15 cellular contexts compared by ENCODE assay signal in genomic region chr20:22795455-22795854, GRCh38.
DNase-seq lines count a peak whose midpoint lies in the region; ATAC-seq and TF ChIP-seq lines count a peak whose summit lies in the region.
"Had no signal": no experiment of that assay in that cellular context is flagged by ENCODE, and none has a peak within 500 bp of the region (broad histone marks: within the 10 kb centered on the region; RNA-seq: fewer than 3 reads in every experiment).

No MANE protein-coding gene starts in this region.

- TF ChIP-seq CTCF in PC-3 (conservative IDR thresholded peaks at IDR 0.05; ENCODE audit: low read depth, low read length): no peak
- no peak for TF ChIP-seq CTCF in endodermal cell (conservative IDR thresholded peaks at IDR 0.05)
- no peak for TF ChIP-seq CTCF in neural crest cell (conservative IDR thresholded peaks at IDR 0.05)
- no peak for TF ChIP-seq CTCF in upper lobe of right lung (IDR thresholded peaks at IDR 0.05)
- no peak for TF ChIP-seq CTCF in left lung (IDR thresholded peaks at IDR 0.05)

- H3K9ac ChIP-seq in PC-3 (ENCODE audit: low read length) (0 out of 2 replicates have a peak overlapping the region, but pooled peaks have one; percentile 7), endodermal cell (ENCODE audit: extremely low read depth, low read length, poor library complexity, severe bottlenecking) (no peak overlapping the region)

- H3K9me3 Mint-ChIP-seq in endodermal cell: no peaks in the 10 kb centered on the region
- peaks cover 4% of the 10 kb centered on the region for H3K9me3 Mint-ChIP-seq in neural crest cell
- H3K9me3 Mint-ChIP-seq: activated CD4-positive, alpha-beta T cell treated with anti-CD3 and anti-CD28 coated beads, Interleukin-2, amount 10 ng/mL, durations not matched to agents 24 days and 14 days; activated T-cell treated with anti-CD3 and anti-CD28 coated beads, Interleukin-2, amount 50 U/mL, for 24 hours; GM23338; T-helper 1 cell treated with Interleukin-12 subunit alpha and Interleukin-12 subunit beta and Interleukin-4 antibody, amounts not matched to agents 30 μg/mL and 1 μg/mL, for 36 hours had no signal

- H3K4me3 Mint-ChIP-seq in endodermal cell: no peak overlapping the region
- H3K4me3 Mint-ChIP-seq in neural crest cell: no peak overlapping the region
- H3K4me3 Mint-ChIP-seq: activated CD4-positive, alpha-beta T cell treated with anti-CD3 and anti-CD28 coated beads, Interleukin-2, amount 10 ng/mL, durations not matched to agents 24 days and 14 days; activated T-cell treated with anti-CD3 and anti-CD28 coated beads, Interleukin-2, amount 50 U/mL, for 24 hours; CD4-positive, alpha-beta memory T cell; GM23338; T-helper 1 cell treated with Interleukin-12 subunit alpha and Interleukin-12 subunit beta and Interleukin-4 antibody, amounts not matched to agents 30 μg/mL and 1 μg/mL, for 36 hours had no signal

- H3K36me3 ChIP-seq in PC-3 (ENCODE audit: low read depth, low read length): no peaks in the 10 kb centered on the region
- H3K36me3 ChIP-seq in endodermal cell (ENCODE audit: control insufficient read depth, insufficient read depth, low read length): no peaks in the 10 kb centered on the region
- H3K36me3 ChIP-seq in upper lobe of right lung: no peaks in the 10 kb centered on the region
- H3K36me3 ChIP-seq in left lung: no peaks in the 10 kb centered on the region
- H3K36me3 ChIP-seq: colonic mucosa had no signal

- H3K27ac ChIP-seq in PC-3 (ENCODE audit: low read length) (peak overlapping the region; percentile 57), endodermal cell (ENCODE audit: low read depth, low read length) (no peak overlapping the region), upper lobe of right lung (no peak overlapping the region), left lung (no peak overlapping the region)
- H3K27ac ChIP-seq: colonic mucosa had no signal

- no peaks in the 10 kb centered on the region for H3F3A ChIP-seq in PC-3 (ENCODE audit: low read length, unreplicated experiment)

- no peak overlapping the region for H3K4me3 ChIP-seq in PC-3 (ENCODE audit: low read length)
- H3K4me3 ChIP-seq in endodermal cell (ENCODE audit: low read length): no peak overlapping the region
- H3K4me3 ChIP-seq in upper lobe of right lung: no peak overlapping the region
- no peak overlapping the region for H3K4me3 ChIP-seq in left lung
- H3K4me3 ChIP-seq: colonic mucosa, GM23338 had no signal

- no peak for DNase-seq in PC-3
- DNase-seq in endodermal cell: no peak
- DNase-seq in neural crest cell (ENCODE audit: low read depth, low spot score): no peak
- no peak for DNase-seq in upper lobe of right lung
- DNase-seq in C1 segment of cervical spinal cord (lab: John Stamatoyannopoulos, UW): no peak
- no peak for DNase-seq in left lung
- DNase-seq in stimulated activated CD4-positive, alpha-beta T cell treated with anti-CD3 and anti-CD28 coated beads, Interleukin-15, amount 100 ng/mL, for 24 hours: no peak
- DNase-seq: activated CD4-positive, alpha-beta T cell treated with anti-CD3 and anti-CD28 coated beads, Interleukin-2, amount 10 ng/mL, durations not matched to agents 24 days and 14 days; activated T-cell treated with anti-CD3 and anti-CD28 coated beads, Interleukin-2, amount 50 U/mL, for 24 hours; CD4-positive, alpha-beta memory T cell; NCI-H1105 treated with DMSO at 0.1 percent for 48 hours; stimulated activated CD4-positive, alpha-beta T cell treated with anti-CD3 and anti-CD28 coated beads, Interleukin-1b, Interleukin-23, amount 100 ng/mL, for 48 hours had no signal

- H3K27me3 Mint-ChIP-seq in endodermal cell (ENCODE audit: insufficient read depth): peaks cover 6% of the 10 kb centered on the region
- peaks cover 1% of the 10 kb centered on the region for H3K27me3 Mint-ChIP-seq in neural crest cell (ENCODE audit: low read depth)
- H3K27me3 Mint-ChIP-seq: activated CD4-positive, alpha-beta T cell treated with anti-CD3 and anti-CD28 coated beads, Interleukin-2, amount 10 ng/mL, durations not matched to agents 24 days and 14 days; activated T-cell treated with anti-CD3 and anti-CD28 coated beads, Interleukin-2, amount 50 U/mL, for 24 hours; CD4-positive, alpha-beta memory T cell had no signal

- WGBS in endodermal cell (ENCODE audit: insufficient coverage in 1 of 2, insufficient read length in 1 of 2), 2 experiments: 76 to 82% methylated on average over 5 of the region's 5 CpGs

- no peaks in the 10 kb centered on the region for H3K9me3 ChIP-seq in PC-3 (ENCODE audit: low read length)
- H3K9me3 ChIP-seq in endodermal cell (ENCODE audit: control insufficient read depth, low read length): no peaks in the 10 kb centered on the region
- H3K9me3 ChIP-seq in upper lobe of right lung: no peaks in the 10 kb centered on the region
- H3K9me3 ChIP-seq in left lung: no peaks in the 10 kb centered on the region
- H3K9me3 ChIP-seq: colonic mucosa had no signal

- peak overlapping the region; percentile 65 for H3K4me2 ChIP-seq in PC-3 (ENCODE audit: low read length)
- H3K4me2 ChIP-seq: GM23338 had no signal

- H3K4me1 Mint-ChIP-seq in endodermal cell: peaks cover 10% of the 10 kb centered on the region
- peaks cover 11% of the 10 kb centered on the region for H3K4me1 Mint-ChIP-seq in neural crest cell
- H3K4me1 Mint-ChIP-seq: activated CD4-positive, alpha-beta T cell treated with anti-CD3 and anti-CD28 coated beads, Interleukin-2, amount 10 ng/mL, durations not matched to agents 24 days and 14 days; CD4-positive, alpha-beta memory T cell had no signal

- peak overlapping the region; percentile 40 for H2AFZ ChIP-seq in PC-3 (ENCODE audit: low read length)

- no peaks in the 10 kb centered on the region for H3K9me2 ChIP-seq in PC-3 (replicated peaks; ENCODE audit: low read length)

- peak overlapping the region; percentile 8 for H3K27ac Mint-ChIP-seq in endodermal cell
- peak overlapping the region; percentile 50 for H3K27ac Mint-ChIP-seq in neural crest cell (ENCODE audit: unreplicated experiment)
- H3K27ac Mint-ChIP-seq: activated CD4-positive, alpha-beta T cell treated with anti-CD3 and anti-CD28 coated beads, Interleukin-2, amount 10 ng/mL, durations not matched to agents 24 days and 14 days; activated T-cell treated with anti-CD3 and anti-CD28 coated beads, Interleukin-2, amount 50 U/mL, for 24 hours; GM23338; T-helper 1 cell treated with Interleukin-12 subunit alpha and Interleukin-12 subunit beta and Interleukin-4 antibody, amounts not matched to agents 30 μg/mL and 1 μg/mL, for 36 hours had no signal

- no peaks in the 10 kb centered on the region for H4K20me1 ChIP-seq in PC-3 (ENCODE audit: low read length)

- no peaks in the 10 kb centered on the region for H3K79me2 ChIP-seq in PC-3 (ENCODE audit: low read length)

- BruUV-seq in PC-3 (replicated peaks; lab: Mats Ljungman, UMichigan): no TSS peak

- H3K36me3 Mint-ChIP-seq in endodermal cell (ENCODE audit: low read depth) (no peaks in the 10 kb centered on the region), neural crest cell (ENCODE audit: low read depth) (no peaks in the 10 kb centered on the region)

- H3K27me3 ChIP-seq in PC-3 (ENCODE audit: low read length) (no peaks in the 10 kb centered on the region), endodermal cell (ENCODE audit: control insufficient read depth, insufficient read depth, low read length, poor library complexity, severe bottlenecking) (no peaks in the 10 kb centered on the region), upper lobe of right lung (no peaks in the 10 kb centered on the region), left lung (no peaks in the 10 kb centered on the region)
- H3K27me3 ChIP-seq: colonic mucosa had no signal

- intact Hi-C loops in PC-3 (cut with micrococcal nuclease): no loop called here
- intact Hi-C loops in upper lobe of right lung (cut with DNase I): no loop called here
- intact Hi-C loops in left lung (cut with DNase I): no loop called here

- ATAC-seq in PC-3 (no peak), upper lobe of right lung (peak; percentile 30), left lung (no peak)
- ATAC-seq: GM23338 had no signal

- CTCF ChIA-PET in PC-3 (lab: Charles Lee): no interaction called here

- POLR2A ChIA-PET in PC-3 (lab: Charles Lee; ENCODE audit: unreplicated experiment): no interaction called here

- H3K4me1 ChIP-seq in PC-3 (ENCODE audit: insufficient read depth, low read length) (peaks cover 49% of the 10 kb centered on the region), endodermal cell (ENCODE audit: control insufficient read depth, insufficient read depth, low read length) (no peaks in the 10 kb centered on the region), upper lobe of right lung (peaks cover 24% of the 10 kb centered on the region), left lung (peaks cover 3 to 7% of the 10 kb centered on the region in 2 donors)
- H3K4me1 ChIP-seq: colonic mucosa had no signal
